ENCODE assay signal across 29 cellular contexts in the genomic region with DNA sequence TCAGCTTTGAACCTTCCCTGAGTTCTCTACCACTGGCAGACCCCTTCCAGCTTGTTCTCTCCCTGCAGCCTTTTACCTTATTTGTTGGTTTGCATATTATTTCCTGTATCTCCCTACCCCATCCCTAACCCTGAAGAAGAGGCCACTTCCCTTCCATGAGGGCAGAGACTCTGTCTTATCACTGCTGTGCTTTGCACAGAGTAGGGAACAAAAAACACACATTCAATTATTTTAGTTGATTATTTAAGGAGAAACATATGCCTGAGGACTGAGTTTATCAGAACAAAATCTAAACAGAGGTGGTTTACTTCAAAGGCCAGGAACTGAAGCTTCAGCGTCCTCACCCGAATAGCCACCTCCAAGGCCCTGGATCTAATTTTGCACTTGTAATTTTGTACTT.
"Had no signal": no experiment of that assay in that cellular context is flagged by ENCODE, and none has a peak within 500 bp of the region (broad histone marks: within the 10 kb centered on the region; RNA-seq: fewer than 3 reads in every experiment).

No MANE protein-coding gene starts in this region.

- H3K27ac ChIP-seq: ascending aorta, breast epithelium, cardiac muscle cell, colonic mucosa, epithelial cell of prostate, esophagus squamous epithelium, gastroesophageal sphincter had no signal

- ATAC-seq: activated CD4-positive, alpha-beta T cell treated with anti-CD3 and anti-CD28 coated beads for 36 hours; activated CD8-positive, alpha-beta memory T cell treated with anti-CD3 and anti-CD28 coated beads, Interleukin-2, amount 10 ng/mL, durations not matched to agents 7 days and 5 days; activated CD8-positive, alpha-beta T cell treated with anti-CD3 and anti-CD28 coated beads, Interleukin-2, amount 10 ng/mL, durations not matched to agents 7 days and 5 days; activated naive CD4-positive, alpha-beta T cell treated with anti-CD3 and anti-CD28 coated beads, Interleukin-2, amount 50 U/mL, for 72 hours; gastroesophageal sphincter had no signal

- H3K27me3 Mint-ChIP-seq: activated CD4-positive, alpha-beta memory T cell treated with anti-CD3 and anti-CD28 coated beads for 36 hours; activated CD4-positive, alpha-beta T cell treated with anti-CD3 and anti-CD28 coated beads, Interleukin-2, amount 10 ng/mL, durations not matched to agents 24 days and 14 days; brain had no signal

- H3K4me3 ChIP-seq: ascending aorta, breast epithelium, cardiac muscle cell, colonic mucosa, esophagus squamous epithelium, gastroesophageal sphincter had no signal

- H3K36me3 ChIP-seq: ascending aorta, breast epithelium, cardiac muscle cell, colonic mucosa, esophagus squamous epithelium, gastroesophageal sphincter had no signal

- H3K27me3 ChIP-seq: ascending aorta, breast epithelium, cardiac muscle cell, colonic mucosa, esophagus squamous epithelium, gastroesophageal sphincter had no signal

- H3K9me3 ChIP-seq: ascending aorta, breast epithelium, colonic mucosa, esophagus squamous epithelium, gastroesophageal sphincter had no signal

- H3K4me3 Mint-ChIP-seq: activated CD4-positive, alpha-beta memory T cell treated with anti-CD3 and anti-CD28 coated beads for 36 hours; activated CD4-positive, alpha-beta T cell treated with anti-CD3 and anti-CD28 coated beads for 36 hours; activated CD4-positive, alpha-beta T cell treated with anti-CD3 and anti-CD28 coated beads, Interleukin-2, amount 10 ng/mL, durations not matched to agents 24 days and 14 days; activated CD8-positive, alpha-beta memory T cell treated with anti-CD3 and anti-CD28 coated beads, Interleukin-2, amount 10 ng/mL, durations not matched to agents 7 days and 5 days; activated CD8-positive, alpha-beta T cell treated with anti-CD3 and anti-CD28 coated beads, Interleukin-2, amount 10 ng/mL, durations not matched to agents 7 days and 5 days; activated naive CD4-positive, alpha-beta T cell treated with anti-CD3 and anti-CD28 coated beads, Interleukin-2, amount 10 ng/mL, durations not matched to agents 7 days and 5 days; activated naive CD8-positive, alpha-beta T cell treated with anti-CD3 and anti-CD28 coated beads, Interleukin-2, amount 10 ng/mL, durations not matched to agents 7 days and 5 days; activated T-helper 1 cell treated with anti-CD3 and anti-CD28 coated beads, Interleukin-12 subunit alpha, Interleukin-12 subunit beta, Interleukin-2, Interleukin-4 antibody, amounts not matched to agents 30 ng/mL and 10 ng/mL and 1 ng/mL, durations not matched to agents 14 hours and 24 hours and 36 hours; brain had no signal

- H3K36me3 Mint-ChIP-seq: activated CD4-positive, alpha-beta memory T cell treated with anti-CD3 and anti-CD28 coated beads for 36 hours; activated CD8-positive, alpha-beta memory T cell treated with anti-CD3 and anti-CD28 coated beads, Interleukin-2, amount 10 ng/mL, durations not matched to agents 7 days and 5 days; activated naive CD4-positive, alpha-beta T cell treated with anti-CD3 and anti-CD28 coated beads, Interleukin-2, amount 10 ng/mL, durations not matched to agents 7 days and 5 days; activated naive CD4-positive, alpha-beta T cell treated with anti-CD3 and anti-CD28 coated beads, Interleukin-2, amount 50 U/mL, for 72 hours; activated naive CD8-positive, alpha-beta T cell treated with anti-CD3 and anti-CD28 coated beads, Interleukin-2, amount 10 ng/mL, durations not matched to agents 7 days and 5 days had no signal

- H3K9me3 Mint-ChIP-seq: activated CD4-positive, alpha-beta memory T cell treated with anti-CD3 and anti-CD28 coated beads for 36 hours; activated CD4-positive, alpha-beta T cell treated with anti-CD3 and anti-CD28 coated beads, Interleukin-2, amount 10 ng/mL, durations not matched to agents 24 days and 14 days; activated naive CD4-positive, alpha-beta T cell treated with anti-CD3 and anti-CD28 coated beads, Interleukin-2, amount 10 ng/mL, durations not matched to agents 7 days and 5 days; activated naive CD4-positive, alpha-beta T cell treated with anti-CD3 and anti-CD28 coated beads, Interleukin-2, amount 50 U/mL, for 72 hours; activated naive CD8-positive, alpha-beta T cell treated with anti-CD3 and anti-CD28 coated beads, Interleukin-2, amount 10 ng/mL, durations not matched to agents 7 days and 5 days; activated T-helper 1 cell treated with anti-CD3 and anti-CD28 coated beads, Interleukin-12 subunit alpha, Interleukin-12 subunit beta, Interleukin-2, Interleukin-4 antibody, amounts not matched to agents 30 ng/mL and 10 ng/mL and 1 ng/mL, durations not matched to agents 14 hours and 24 hours and 36 hours; brain had no signal

- H3K4me1 Mint-ChIP-seq: activated CD4-positive, alpha-beta T cell treated with anti-CD3 and anti-CD28 coated beads for 36 hours; activated CD8-positive, alpha-beta memory T cell treated with anti-CD3 and anti-CD28 coated beads, Interleukin-2, amount 10 ng/mL, durations not matched to agents 7 days and 5 days; activated naive CD4-positive, alpha-beta T cell treated with anti-CD3 and anti-CD28 coated beads, Interleukin-2, amount 10 ng/mL, durations not matched to agents 7 days and 5 days had no signal

- H3K4me1 ChIP-seq: breast epithelium, colonic mucosa had no signal

- DNase-seq: activated CD4-positive, alpha-beta memory T cell treated with anti-CD3 and anti-CD28 coated beads for 36 hours; activated CD4-positive, alpha-beta T cell treated with anti-CD3 and anti-CD28 coated beads for 36 hours; activated CD4-positive, alpha-beta T cell treated with anti-CD3 and anti-CD28 coated beads, Interleukin-2, amount 10 ng/mL, durations not matched to agents 24 days and 14 days; activated CD4-positive, CD25-positive, alpha-beta regulatory T cell; activated CD4-positive, CD25-positive, alpha-beta regulatory T cell treated with anti-CD3 and anti-CD28 coated beads, Interleukin-2, amount 50 U/mL, for 72 hours; activated CD8-positive, alpha-beta memory T cell treated with anti-CD3 and anti-CD28 coated beads, Interleukin-2, amount 10 ng/mL, durations not matched to agents 7 days and 5 days; activated CD8-positive, alpha-beta memory T cell treated with anti-CD3 and anti-CD28 coated beads, Interleukin-2, amount 50 U/mL, for 4 hours; activated CD8-positive, alpha-beta T cell treated with anti-CD3 and anti-CD28 coated beads, Interleukin-2, amount 10 ng/mL, durations not matched to agents 7 days and 5 days; activated gamma-delta T cell; activated naive CD4-positive, alpha-beta T cell; activated naive CD4-positive, alpha-beta T cell treated with anti-CD3 and anti-CD28 coated beads, Interleukin-2, amount 10 ng/mL, durations not matched to agents 7 days and 5 days; activated naive CD8-positive, alpha-beta T cell treated with anti-CD3 and anti-CD28 coated beads, Interleukin-2, amount 10 ng/mL, durations not matched to agents 7 days and 5 days; activated T-cell treated with anti-CD3 and anti-CD28 coated beads, Interleukin-2, amount 50 U/mL, for 1 hour; activated T-cell treated with anti-CD3 and anti-CD28 coated beads, Interleukin-2, amount 50 U/mL, for 48 hours; central memory CD4-positive, alpha-beta T cell; cerebellar nuclear complex; colonic mucosa; effector CD8-positive, alpha-beta T cell; esophagus squamous epithelium; foreskin melanocyte; T-helper 2 cell had no signal

- H3K27ac Mint-ChIP-seq: activated CD4-positive, alpha-beta memory T cell treated with anti-CD3 and anti-CD28 coated beads for 36 hours; activated CD4-positive, alpha-beta T cell treated with anti-CD3 and anti-CD28 coated beads for 36 hours; activated CD4-positive, alpha-beta T cell treated with anti-CD3 and anti-CD28 coated beads, Interleukin-2, amount 10 ng/mL, durations not matched to agents 24 days and 14 days; activated CD8-positive, alpha-beta memory T cell treated with anti-CD3 and anti-CD28 coated beads, Interleukin-2, amount 10 ng/mL, durations not matched to agents 7 days and 5 days; activated CD8-positive, alpha-beta T cell treated with anti-CD3 and anti-CD28 coated beads, Interleukin-2, amount 10 ng/mL, durations not matched to agents 7 days and 5 days; activated naive CD4-positive, alpha-beta T cell treated with anti-CD3 and anti-CD28 coated beads, Interleukin-2, amount 10 ng/mL, durations not matched to agents 7 days and 5 days; activated naive CD4-positive, alpha-beta T cell treated with anti-CD3 and anti-CD28 coated beads, Interleukin-2, amount 50 U/mL, for 72 hours; activated naive CD8-positive, alpha-beta T cell treated with anti-CD3 and anti-CD28 coated beads, Interleukin-2, amount 10 ng/mL, durations not matched to agents 7 days and 5 days; activated T-helper 1 cell treated with anti-CD3 and anti-CD28 coated beads, Interleukin-12 subunit alpha, Interleukin-12 subunit beta, Interleukin-2, Interleukin-4 antibody, amounts not matched to agents 30 ng/mL and 10 ng/mL and 1 ng/mL, durations not matched to agents 14 hours and 24 hours and 36 hours had no signal
